Comparison of ENCODE assay signal across 29 cellular contexts in genomic region chr2:172210599-172210998, GRCh38.
"Had no signal": no experiment of that assay in that cellular context is flagged by ENCODE, and none has a peak within 500 bp of the region (broad histone marks: within the 10 kb centered on the region; RNA-seq: fewer than 3 reads in every experiment).

No MANE protein-coding gene starts in this region.

- H3K9me3 Mint-ChIP-seq: activated CD4-positive, alpha-beta memory T cell treated with anti-CD3 and anti-CD28 coated beads for 36 hours; activated CD4-positive, alpha-beta T cell treated with anti-CD3 and anti-CD28 coated beads, Interleukin-2, amount 10 ng/mL, durations not matched to agents 24 days and 14 days; activated naive CD4-positive, alpha-beta T cell treated with anti-CD3 and anti-CD28 coated beads for 36 hours; activated naive CD4-positive, alpha-beta T cell treated with anti-CD3 and anti-CD28 coated beads, Interleukin-2, amount 50 U/mL, for 24 hours; activated naive CD8-positive, alpha-beta T cell treated with anti-CD3 and anti-CD28 coated beads for 36 hours; activated naive CD8-positive, alpha-beta T cell treated with anti-CD3 and anti-CD28 coated beads, Interleukin-2, amount 50 U/mL, for 24 hours; activated T-helper 1 cell treated with anti-CD3 and anti-CD28 coated beads, Interleukin-12 subunit alpha, Interleukin-12 subunit beta, Interleukin-2, Interleukin-4 antibody, amounts not matched to agents 30 ng/mL and 10 ng/mL and 1 ng/mL, durations not matched to agents 14 hours and 24 hours and 36 hours; activated T-helper 2 cell treated with anti-CD3 and anti-CD28 coated beads, Interferon-gamma antibody, Interleukin-2, Interleukin-4, amounts not matched to agents 10 μg/mL and 5 μg/mL and 100 μg/mL, durations not matched to agents 14 hours and 24 hours and 36 hours; T-helper 1 cell treated with Interleukin-12 subunit alpha and Interleukin-12 subunit beta and Interleukin-4 antibody, amounts not matched to agents 30 μg/mL and 1 μg/mL, for 36 hours had no signal

- H3K36me3 Mint-ChIP-seq: activated CD4-positive, alpha-beta memory T cell treated with anti-CD3 and anti-CD28 coated beads for 36 hours; activated CD8-positive, alpha-beta memory T cell treated with anti-CD3 and anti-CD28 coated beads, Interleukin-2, amount 10 ng/mL, durations not matched to agents 7 days and 5 days; activated naive CD4-positive, alpha-beta T cell treated with anti-CD3 and anti-CD28 coated beads, Interleukin-2, amount 50 U/mL, for 24 hours; activated naive CD8-positive, alpha-beta T cell treated with anti-CD3 and anti-CD28 coated beads for 36 hours had no signal

- DNase-seq: activated CD4-positive, alpha-beta memory T cell treated with anti-CD3 and anti-CD28 coated beads for 36 hours; activated CD4-positive, alpha-beta T cell treated with anti-CD3 and anti-CD28 coated beads for 36 hours; activated CD4-positive, alpha-beta T cell treated with anti-CD3 and anti-CD28 coated beads, Interleukin-2, amount 10 ng/mL, durations not matched to agents 24 days and 14 days; activated CD4-positive, CD25-positive, alpha-beta regulatory T cell; activated CD4-positive, CD25-positive, alpha-beta regulatory T cell treated with anti-CD3 and anti-CD28 coated beads, Interleukin-2, amount 50 U/mL, for 72 hours; activated CD8-positive, alpha-beta memory T cell treated with anti-CD3 and anti-CD28 coated beads, Interleukin-2, amount 10 ng/mL, durations not matched to agents 7 days and 5 days; activated CD8-positive, alpha-beta memory T cell treated with anti-CD3 and anti-CD28 coated beads, Interleukin-2, amount 50 U/mL, for 4 hours; activated CD8-positive, alpha-beta T cell treated with anti-CD3 and anti-CD28 coated beads, Interleukin-2, amount 10 ng/mL, durations not matched to agents 7 days and 5 days; activated effector memory CD4-positive, alpha-beta T cell treated with anti-CD3 and anti-CD28 coated beads, Interleukin-2, amount 50 U/mL, for 16 hours; activated naive CD4-positive, alpha-beta T cell treated with anti-CD3 and anti-CD28 coated beads for 36 hours; activated naive CD8-positive, alpha-beta T cell treated with anti-CD3 and anti-CD28 coated beads for 36 hours; activated naive CD8-positive, alpha-beta T cell treated with anti-CD3 and anti-CD28 coated beads, Interleukin-2, amount 50 U/mL, for 24 hours; activated T-cell treated with anti-CD3 and anti-CD28 coated beads, Interleukin-2, amount 50 U/mL, for 1 hour; activated T-cell treated with anti-CD3 and anti-CD28 coated beads, Interleukin-2, amount 50 U/mL, for 48 hours; adrenal gland; amygdala; aorta; body of pancreas; caudate nucleus; cortex of kidney; effector CD8-positive, alpha-beta T cell; esophagus squamous epithelium; foreskin melanocyte; heart right ventricle had no signal

- H3K4me3 Mint-ChIP-seq: activated CD4-positive, alpha-beta memory T cell treated with anti-CD3 and anti-CD28 coated beads for 36 hours; activated CD4-positive, alpha-beta T cell treated with anti-CD3 and anti-CD28 coated beads for 36 hours; activated CD4-positive, alpha-beta T cell treated with anti-CD3 and anti-CD28 coated beads, Interleukin-2, amount 10 ng/mL, durations not matched to agents 24 days and 14 days; activated CD8-positive, alpha-beta memory T cell treated with anti-CD3 and anti-CD28 coated beads, Interleukin-2, amount 10 ng/mL, durations not matched to agents 7 days and 5 days; activated CD8-positive, alpha-beta T cell treated with anti-CD3 and anti-CD28 coated beads, Interleukin-2, amount 10 ng/mL, durations not matched to agents 7 days and 5 days; activated naive CD4-positive, alpha-beta T cell treated with anti-CD3 and anti-CD28 coated beads for 36 hours; activated naive CD4-positive, alpha-beta T cell treated with anti-CD3 and anti-CD28 coated beads, Interleukin-2, amount 50 U/mL, for 24 hours; activated naive CD8-positive, alpha-beta T cell treated with anti-CD3 and anti-CD28 coated beads for 36 hours; activated naive CD8-positive, alpha-beta T cell treated with anti-CD3 and anti-CD28 coated beads, Interleukin-2, amount 50 U/mL, for 24 hours; activated T-helper 1 cell treated with anti-CD3 and anti-CD28 coated beads, Interleukin-12 subunit alpha, Interleukin-12 subunit beta, Interleukin-2, Interleukin-4 antibody, amounts not matched to agents 30 ng/mL and 10 ng/mL and 1 ng/mL, durations not matched to agents 14 hours and 24 hours and 36 hours; T-helper 1 cell treated with Interleukin-12 subunit alpha and Interleukin-12 subunit beta and Interleukin-4 antibody, amounts not matched to agents 30 μg/mL and 1 μg/mL, for 36 hours had no signal

- H3K27ac Mint-ChIP-seq: activated CD4-positive, alpha-beta memory T cell treated with anti-CD3 and anti-CD28 coated beads for 36 hours; activated CD4-positive, alpha-beta T cell treated with anti-CD3 and anti-CD28 coated beads for 36 hours; activated CD4-positive, alpha-beta T cell treated with anti-CD3 and anti-CD28 coated beads, Interleukin-2, amount 10 ng/mL, durations not matched to agents 24 days and 14 days; activated CD8-positive, alpha-beta memory T cell treated with anti-CD3 and anti-CD28 coated beads, Interleukin-2, amount 10 ng/mL, durations not matched to agents 7 days and 5 days; activated CD8-positive, alpha-beta T cell treated with anti-CD3 and anti-CD28 coated beads, Interleukin-2, amount 10 ng/mL, durations not matched to agents 7 days and 5 days; activated naive CD4-positive, alpha-beta T cell treated with anti-CD3 and anti-CD28 coated beads for 36 hours; activated naive CD4-positive, alpha-beta T cell treated with anti-CD3 and anti-CD28 coated beads, Interleukin-2, amount 50 U/mL, for 24 hours; activated naive CD8-positive, alpha-beta T cell treated with anti-CD3 and anti-CD28 coated beads for 36 hours; activated naive CD8-positive, alpha-beta T cell treated with anti-CD3 and anti-CD28 coated beads, Interleukin-2, amount 50 U/mL, for 24 hours; activated T-helper 1 cell treated with anti-CD3 and anti-CD28 coated beads, Interleukin-12 subunit alpha, Interleukin-12 subunit beta, Interleukin-2, Interleukin-4 antibody, amounts not matched to agents 30 ng/mL and 10 ng/mL and 1 ng/mL, durations not matched to agents 14 hours and 24 hours and 36 hours; activated T-helper 2 cell treated with anti-CD3 and anti-CD28 coated beads, Interferon-gamma antibody, Interleukin-2, Interleukin-4, amounts not matched to agents 10 μg/mL and 5 μg/mL and 100 μg/mL, durations not matched to agents 14 hours and 24 hours and 36 hours; T-helper 1 cell treated with Interleukin-12 subunit alpha and Interleukin-12 subunit beta and Interleukin-4 antibody, amounts not matched to agents 30 μg/mL and 1 μg/mL, for 36 hours had no signal

- H3K27me3 ChIP-seq: adrenal gland, body of pancreas, esophagus squamous epithelium, gastroesophageal sphincter, heart right ventricle had no signal

- H3K27ac ChIP-seq: adrenal gland, body of pancreas, esophagus squamous epithelium, gastroesophageal sphincter, heart right ventricle had no signal

- H3K27me3 Mint-ChIP-seq: activated CD4-positive, alpha-beta memory T cell treated with anti-CD3 and anti-CD28 coated beads for 36 hours; activated CD4-positive, alpha-beta T cell treated with anti-CD3 and anti-CD28 coated beads for 36 hours; activated naive CD4-positive, alpha-beta T cell treated with anti-CD3 and anti-CD28 coated beads, Interleukin-2, amount 50 U/mL, for 24 hours; activated naive CD8-positive, alpha-beta T cell treated with anti-CD3 and anti-CD28 coated beads for 36 hours; activated naive CD8-positive, alpha-beta T cell treated with anti-CD3 and anti-CD28 coated beads, Interleukin-2, amount 50 U/mL, for 24 hours had no signal

- H3K4me3 ChIP-seq: adrenal gland, body of pancreas, esophagus squamous epithelium, gastroesophageal sphincter, heart right ventricle had no signal

- ATAC-seq: activated CD4-positive, alpha-beta T cell treated with anti-CD3 and anti-CD28 coated beads for 36 hours; activated CD8-positive, alpha-beta memory T cell treated with anti-CD3 and anti-CD28 coated beads, Interleukin-2, amount 10 ng/mL, durations not matched to agents 7 days and 5 days; activated CD8-positive, alpha-beta T cell treated with anti-CD3 and anti-CD28 coated beads, Interleukin-2, amount 10 ng/mL, durations not matched to agents 7 days and 5 days; activated naive CD8-positive, alpha-beta T cell treated with anti-CD3 and anti-CD28 coated beads, Interleukin-2, amount 50 U/mL, for 24 hours; body of pancreas; gastroesophageal sphincter; heart right ventricle had no signal
